ENCODE assay signal across 26 cellular contexts in genomic region chr7:116382375-116382774, GRCh38.
"Had no signal": no experiment of that assay in that cellular context is flagged by ENCODE, and none has a peak within 500 bp of the region (broad histone marks: within the 10 kb centered on the region; RNA-seq: fewer than 3 reads in every experiment).

No MANE protein-coding gene starts in this region.

- H3K27ac ChIP-seq: neural progenitor cell, ovary, parathyroid adenoma, psoas muscle, right lobe of liver, sigmoid colon, stomach, suprapubic skin, testis, tibial artery, transverse colon, upper lobe of right lung, uterus had no signal

- ATAC-seq: natural killer cell; psoas muscle; right cardiac atrium; right lobe of liver; stimulated activated effector memory CD8-positive, alpha-beta T cell treated with anti-CD3 and anti-CD28 coated beads, Interleukin-12 subunit alpha, Interleukin-12 subunit beta, amount 100 ng/mL, for 72 hours; stimulated activated naive B cell treated with anti-CD40 and anti-IgM and Interleukin-4, amounts not matched to agents 10 μg/mL and 1 μg/mL and 100 μg/mL, for 72 hours; upper lobe of right lung had no signal

- DNase-seq: natural killer cell; occipital lobe; ovary; posterior cingulate gyrus; psoas muscle; right cardiac atrium; right lobe of liver; sigmoid colon; small intestine; stimulated activated CD4-positive, alpha-beta T cell treated with anti-CD3 and anti-CD28 coated beads, Interleukin-15, amount 100 ng/mL, for 24 hours; stimulated activated CD4-positive, alpha-beta T cell treated with anti-CD3 and anti-CD28 coated beads, Interleukin-2, amount 100 ng/mL, for 24 hours; stimulated activated CD4-positive, alpha-beta T cell treated with anti-CD3 and anti-CD28 coated beads, Interleukin-2, amount 100 ng/mL, for 48 hours; stimulated activated CD4-positive, alpha-beta T cell treated with anti-CD3 and anti-CD28 coated beads, Interleukin-4, amount 100 ng/mL, for 24 hours; stimulated activated naive B cell treated with anti-CD40 and anti-IgM and Interleukin-4, amounts not matched to agents 10 μg/mL and 1 μg/mL and 100 μg/mL, for 72 hours; stimulated activated naive CD4-positive, alpha-beta T cell treated with Interleukin-2 at 50 U/mL for 16 hours; stomach; substantia nigra; testis; tibial artery; transverse colon; upper lobe of right lung; uterus had no signal

- H3K4me3 ChIP-seq: neural progenitor cell, ovary, psoas muscle, right lobe of liver, sigmoid colon, stomach, suprapubic skin, testis, tibial artery, transverse colon, upper lobe of right lung, uterus had no signal

- H3K9me3 ChIP-seq: ovary, psoas muscle, right lobe of liver, sigmoid colon, stomach, suprapubic skin, testis, tibial artery, transverse colon, upper lobe of right lung, uterus had no signal

- H3K36me3 ChIP-seq: neural progenitor cell, ovary, right lobe of liver, sigmoid colon, stomach, suprapubic skin, tibial artery, transverse colon, upper lobe of right lung, uterus had no signal

- H3K4me1 ChIP-seq: parathyroid adenoma, psoas muscle, right lobe of liver, suprapubic skin, testis, transverse colon, uterus had no signal

- H3K27me3 ChIP-seq: neural progenitor cell, ovary, right lobe of liver, sigmoid colon, stomach, suprapubic skin, testis, tibial artery, transverse colon, upper lobe of right lung, uterus had no signal
